In genomic region chr16:46789075-46789474, GRCh38 we compare ENCODE assay signal across 10 cellular contexts. TPM values are rescaled to one million over a fixed set of nuclear protein-coding genes. Genes with fewer than 3 reads are reported as not detected.
DNase-seq lines count a peak whose midpoint lies in the region; ATAC-seq, FAIRE-seq and TF ChIP-seq lines count a peak whose summit lies in the region.
"Had no signal": no experiment of that assay in that cellular context is flagged by ENCODE, and none has a peak within 500 bp of the region (broad histone marks: within the 10 kb centered on the region; RNA-seq: fewer than 3 reads in every experiment).

No MANE protein-coding gene starts in this region.

- intact Hi-C loops in GM12878 (cut with micrococcal nuclease; ENCODE audit: unreplicated experiment), result no loop called here
- intact Hi-C loops in spleen (cut with DNase I; ENCODE audit: low total_unique reads), result no loop called here

- TF ChIP-seq CTCF in GM12878 (IDR thresholded peaks at IDR 0.05 in 2 of 3, conservative IDR thresholded peaks at IDR 0.05 in 1 of 3; ENCODE audit: control insufficient read depth in 2 of 3, extremely low read depth in 1 of 3, insufficient read depth in 1 of 3, low read depth in 3 of 3, low read length in 3 of 3) (no peak), spleen (IDR thresholded peaks at IDR 0.05 in 8 of 11, conservative IDR thresholded peaks at IDR 0.05 in 3 of 11) (no peak)

- H3K9ac ChIP-seq in Karpas-422 (ENCODE audit: low read length) (peak overlapping the region; percentile 61), GM12878 (ENCODE audit: control insufficient read depth, insufficient read depth, low read length) (peak overlapping the region; percentile 56; the same call in 1 of the 2 replicates)

- H3K9me3 ChIP-seq in Karpas-422 (ENCODE audit: low read length) (no peaks in the 10 kb centered on the region; the same call in 1 of the 2 replicates), GM12878 (replicated peaks; ENCODE audit: control insufficient read depth, insufficient read depth, low read length) (peaks cover 11% of the 10 kb centered on the region; the same call in 2 of the 3 replicates), spleen (peaks cover 4 to 33% (median 23%) of the 10 kb centered on the region in 8 donors)

- SMC1A ChIA-PET in GM12878 (lab: Charles Lee; ENCODE audit: uncharacterized antibody, unreplicated experiment), result interaction anchor here (1.0 to 6.8 kb wide), 11 partner anchors 10 to 183 kb away, joined by 3 to 40 read pairs (median 8); partner anchors contain the start of gene C16orf87

- peak overlapping the region; percentile 13 for H3K4me3 Mint-ChIP-seq in activated T-cell treated with anti-CD3 and anti-CD28 coated beads, Interleukin-2, amount 50 U/mL, for 4 hours

- WGBS in GM12878 (ENCODE audit: insufficient coverage, insufficient replicate concordance, low lambda C conversion rate, missing lambda C conversion rate), result 52% methylated on average over 2 of the region's 2 CpGs
- 69 to 77% (median 73%) methylated on average over 2 of the region's 2 CpGs for WGBS in spleen, 5 donors

- H3K27me3 Mint-ChIP-seq in activated T-cell treated with anti-CD3 and anti-CD28 coated beads, Interleukin-2, amount 50 U/mL, for 4 hours (ENCODE audit: low read depth), result no peaks in the 10 kb centered on the region

- H3K9me3 Mint-ChIP-seq in activated T-cell treated with anti-CD3 and anti-CD28 coated beads, Interleukin-2, amount 50 U/mL, for 4 hours, result peaks cover 14% of the 10 kb centered on the region

- H4K20me1 ChIP-seq in Karpas-422 (ENCODE audit: insufficient read depth, low read depth, low read length) (no peaks in the 10 kb centered on the region), GM12878 (ENCODE audit: control insufficient read depth, insufficient read depth) (no peaks in the 10 kb centered on the region)

- peaks cover 2% of the 10 kb centered on the region for H3K36me3 Mint-ChIP-seq in activated T-cell treated with anti-CD3 and anti-CD28 coated beads, Interleukin-2, amount 50 U/mL, for 4 hours (ENCODE audit: insufficient read depth)

- H3K36me3 ChIP-seq in Karpas-422 (ENCODE audit: insufficient read depth, low read length) (no peaks in the 10 kb centered on the region; the same call in 1 of the 2 replicates), GM12878 (ENCODE audit: control insufficient read depth in 2 of 2, insufficient read depth in 2 of 2, low read length in 1 of 2) (no peaks in the 10 kb centered on the region; a peak in 1 of 4 replicates), spleen (no peaks in the 10 kb centered on the region)

- BruUV-seq in GM12878 (replicated peaks; lab: Mats Ljungman, UMichigan), result no TSS peak

- H3K4me1 Mint-ChIP-seq in activated T-cell treated with anti-CD3 and anti-CD28 coated beads, Interleukin-2, amount 50 U/mL, for 4 hours (ENCODE audit: low read depth), result peaks cover 18% of the 10 kb centered on the region

- no peak for TF ChIP-seq POLR2A in GM12878 (IDR thresholded peaks at IDR 0.05; ENCODE audit: low read depth, low read length)
- TF ChIP-seq POLR2A in spleen (IDR thresholded peaks at IDR 0.05), result no peak

- peak overlapping the region; percentile 78 for H3K4me2 ChIP-seq in Karpas-422 (ENCODE audit: low read depth, low read length, poor library complexity, severe bottlenecking)
- H3K4me2 ChIP-seq in GM12878 (ENCODE audit: control insufficient read depth, insufficient read depth), result peak overlapping the region; percentile 80

- TF ChIP-seq EP300 in GM12878 (IDR thresholded peaks at IDR 0.05; ENCODE audit: borderline replicate concordance in 1 of 2, control insufficient read depth in 1 of 2, low read depth in 2 of 2, low read length in 2 of 2), result no peak

- no peaks in the 10 kb centered on the region for H3K9me2 ChIP-seq in Karpas-422 (replicated peaks; ENCODE audit: insufficient read depth, low read length)

- no peak for ATAC-seq in activated T-cell treated with anti-CD3 and anti-CD28 coated beads, Interleukin-2, amount 50 U/mL, for 4 hours
- ATAC-seq in GM12878, result peak; percentile 2; the same call in 2 of the 3 replicates

- no peak overlapping the region for H2AFZ ChIP-seq in Karpas-422 (ENCODE audit: low read length)
- no peak overlapping the region for H2AFZ ChIP-seq in GM12878 (ENCODE audit: control insufficient read depth, low read depth, low read length)

- H3K27ac ChIP-seq in Karpas-422 (ENCODE audit: low read length) (peak overlapping the region; percentile 95), GM12878 (ENCODE audit: control insufficient read depth, insufficient read depth) (peak overlapping the region; percentile 91), spleen (peak overlapping the region in 7 of 8 donors; percentile 3 to 80 (median 71))

- RAD21 ChIA-PET in GM12878 (lab: Charles Lee; ENCODE audit: unreplicated experiment), result interaction anchor here (0.9 to 4.8 kb wide), 10 partner anchors 12 to 98 kb away, joined by 3 to 30 read pairs (median 6); no protein-coding TSS in a partner anchor

- H3K4me3 ChIP-seq in Karpas-422 (ENCODE audit: low read length) (peak overlapping the region; percentile 24), GM12878 (no peak overlapping the region), spleen (no peak overlapping the region)

- no peaks in the 10 kb centered on the region for H3K27me3 ChIP-seq in Karpas-422 (ENCODE audit: low read length)
- no peaks in the 10 kb centered on the region for H3K27me3 ChIP-seq in GM12878 (replicated peaks in 1 of 2; ENCODE audit: control insufficient read depth in 2 of 2, insufficient read depth in 2 of 2, low read length in 1 of 2)
- no peaks in the 10 kb centered on the region for H3K27me3 ChIP-seq in spleen (replicated peaks in 1 of 7)

- H3K4me1 ChIP-seq in Karpas-422 (ENCODE audit: low read length) (peaks cover 63% of the 10 kb centered on the region), GM12878 (ENCODE audit: control insufficient read depth, insufficient read depth, low read length) (peaks cover 49% of the 10 kb centered on the region), spleen (peaks cover 2 to 42% (median 23%) of the 10 kb centered on the region in 6 donors)

- CTCF ChIA-PET in GM12878 (lab: Yijun Ruan, JAX), result interaction anchor here (1.0 to 8.9 kb wide), 7 partner anchors 12 to 115 kb away, joined by 3 to 79 read pairs (median 7); no protein-coding TSS in a partner anchor

- POLR2A ChIA-PET in GM12878 (lab: Charles Lee), result interaction anchor here (1.8 to 2.5 kb wide), 2 partner anchors 40 to 42 kb away, joined by 9 to 20 read pairs; partner anchors contain the start of gene C16orf87

- H3K79me2 ChIP-seq in Karpas-422 (ENCODE audit: low read length) (no peaks in the 10 kb centered on the region), GM12878 (ENCODE audit: control insufficient read depth, insufficient read depth, low read length) (peaks cover 5% of the 10 kb centered on the region; the same call in 1 of the 2 replicates)

- no peak for FAIRE-seq in GM12878 (lab: Jason Lieb, UNC)
- FAIRE-seq: astrocyte, TTC549 had no signal

- DNase-seq in activated T-cell treated with anti-CD3 and anti-CD28 coated beads, Interleukin-2, amount 50 U/mL, for 4 hours, result no peak
- no peak for DNase-seq in activated T-cell treated with anti-CD3 and anti-CD28 coated beads, Interleukin-2, amount 50 U/mL, for 48 hours
- peak; percentile 65 for DNase-seq in Karpas-422
- no peak for DNase-seq in GM12878 (ENCODE audit: low read depth, low spot score)
- no peak for DNase-seq in spleen
- no peak for DNase-seq in cortex of kidney (lab: John Stamatoyannopoulos, UW)
- no peak for DNase-seq in anterior cingulate cortex (lab: John Stamatoyannopoulos, UW)
- DNase-seq in HCEC 1CT, result no peak

- no peak for TF ChIP-seq RAD21 in GM12878 (IDR thresholded peaks at IDR 0.05; ENCODE audit: insufficient read depth, low read depth, low read length)

- in situ Hi-C loops in GM12878 (cut with MboI), result no loop called here

RNA-seq across cellular contexts. Expression of gene MYLK3, which starts 40.9 kb away (rescaled TPM):
- total RNA-seq in activated T-cell treated with anti-CD3 and anti-CD28 coated beads, Interleukin-2, amount 50 U/mL, for 4 hours, result under 1 TPM; 0.19 to 0.90 (median 0.23) TPM
- 0.72 and 1.3 TPM in 2 replicates for total RNA-seq in Karpas-422 (2014; rRNA removed; shearing (Covaris generic); ENCODE audit: low replicate concordance)
- 1.7 and 1.9 TPM in 2 replicates for total RNA-seq in GM12878 (2013; cell fraction: nucleolus; rRNA removed)
- total RNA-seq in GM12878 (2014; rRNA removed) (0.27 and 0.28 TPM in 2 replicates), GM12878 (2014; rRNA removed; fragmentation: Illumina TruSeq; extraction: Trizol) (0.14 and 0.27 TPM in 2 replicates), GM12878 (2021) (0.37 and 0.46 TPM in 2 replicates), spleen (1 to 10 TPM in 2 of 7 donors, under 1 TPM in 4, not detected in 1; 0.13 to 2.4 (median 0.37) TPM)
- 0.12 TPM for polyA plus RNA-seq in GM12878 (2011; ENCODE audit: low read depth)
- polyA plus RNA-seq in GM12878 (2011; rRNA removed) (0.15 and 0.20 TPM in 2 replicates), GM12878 (2014; fragmentation: Illumina TruSeq; extraction: Trizol) (0.12 and 0.14 TPM in 2 replicates), GM12878 (2014; fragmentation: Nextera tagmentation; extraction: Ambion mirVana) (under 1 TPM; 0.02 to 0.05 TPM), GM12878 (2014; rRNA removed) (0.17 and 0.37 TPM in 2 replicates), GM12878 (2016; fragmentation: Nextera tagmentation; extraction: Ambion mirVana) (under 1 TPM; 0.18 to 0.21 TPM), spleen (under 1 TPM; 0.03 to 0.26 (median 0.07) TPM)
- 0.17 and 0.18 TPM in 2 replicates for polyA plus RNA-seq in GM12878 (2011; cell fraction: cytosol; rRNA removed)
- polyA plus RNA-seq in GM12878 (2011; cell fraction: nucleus; rRNA removed), result 0.15 and 0.20 TPM in 2 replicates
- polyA plus RNA-seq in GM12878 (2012), result 0.32 and 0.45 TPM in 2 replicates
- polyA minus RNA-seq in GM12878 (2011; rRNA and poly(A)+ RNA removed), result 0.62 and 0.66 TPM in 2 replicates
- 0.40 TPM in 1 of 2 replicates, not detected in the other for polyA minus RNA-seq in GM12878 (2011; cell fraction: cytosol; rRNA and poly(A)+ RNA removed)
- polyA minus RNA-seq in GM12878 (2011; cell fraction: nucleus; rRNA and poly(A)+ RNA removed), result 1.1 TPM in 2 replicates

RNA-seq across cellular contexts. Expression of gene C16orf87, which starts 41.9 kb away (rescaled TPM):
- 10 to 100 TPM; 19.5 to 24.8 (median 22.4) TPM for total RNA-seq in activated T-cell treated with anti-CD3 and anti-CD28 coated beads, Interleukin-2, amount 50 U/mL, for 4 hours
- 25.3 and 37.8 TPM in 2 replicates for total RNA-seq in Karpas-422 (2014; rRNA removed; shearing (Covaris generic); ENCODE audit: low replicate concordance)
- 16.2 and 17.0 TPM in 2 replicates for total RNA-seq in GM12878 (2013; cell fraction: nucleolus; rRNA removed)
- total RNA-seq in GM12878 (2014; rRNA removed) (18.4 and 24.3 TPM in 2 replicates), GM12878 (2014; rRNA removed; fragmentation: Illumina TruSeq; extraction: Trizol) (32.6 and 34.9 TPM in 2 replicates), GM12878 (2021) (21.8 and 21.9 TPM in 2 replicates), spleen (10 to 100 TPM in 1 of 7 donors, 1 to 10 TPM in 6; 7.7 to 10.3 (median 8.9) TPM)
- 12.4 TPM for polyA plus RNA-seq in GM12878 (2011; ENCODE audit: low read depth)
- polyA plus RNA-seq in GM12878 (2011; rRNA removed) (19.7 and 30.8 TPM in 2 replicates), GM12878 (2014; fragmentation: Illumina TruSeq; extraction: Trizol) (29.3 and 40.1 TPM in 2 replicates), GM12878 (2014; fragmentation: Nextera tagmentation; extraction: Ambion mirVana) (10 to 100 TPM; 49.0 to 51.8 TPM), GM12878 (2014; rRNA removed) (16.8 and 18.5 TPM in 2 replicates), GM12878 (2016; fragmentation: Nextera tagmentation; extraction: Ambion mirVana) (10 to 100 TPM; 69.8 to 72.6 TPM), spleen (1 to 10 TPM; 7.2 to 7.6 (median 7.3) TPM)
- 4.3 and 5.1 TPM in 2 replicates for polyA plus RNA-seq in GM12878 (2011; cell fraction: cytosol; rRNA removed)
- 5.9 TPM in 2 replicates for polyA plus RNA-seq in GM12878 (2011; cell fraction: nucleus; rRNA removed)
- 19.6 and 27.0 TPM in 2 replicates for polyA plus RNA-seq in GM12878 (2012)
- polyA minus RNA-seq in GM12878 (2011; rRNA and poly(A)+ RNA removed), result 5.1 and 10.2 TPM in 2 replicates
- 4.2 and 4.9 TPM in 2 replicates for polyA minus RNA-seq in GM12878 (2011; cell fraction: cytosol; rRNA and poly(A)+ RNA removed)
- polyA minus RNA-seq in GM12878 (2011; cell fraction: nucleus; rRNA and poly(A)+ RNA removed), result 4.1 and 7.7 TPM in 2 replicates
